ENCODE assay signal across 1 cellular context in genomic region chr15:84747423-84748273, GRCh38.
A peak's percentile ranks its signal among the peaks of the same experiment; 100 is the strongest.
TF ChIP-seq lines count a peak whose summit lies in the region.

No MANE protein-coding gene starts in this region.

TF ChIP-seq in HepG2, 621 proteins besides CTCF, POLR2A, EP300 and RAD21 (continued from another document and continues in another):
- TF ChIP-seq ZNF740 (CRISPR knock-in tag; IDR thresholded peaks at IDR 0.05) (no peak), ZFP36L2 (CRISPR knock-in tag; IDR thresholded peaks at IDR 0.05) (no peak), TOPORS (CRISPR knock-in tag; IDR thresholded peaks at IDR 0.05) (peak; percentile 40; the same call in 1 of the 2 replicates), ZNF562 (CRISPR knock-in tag; IDR thresholded peaks at IDR 0.05; ENCODE audit: borderline replicate concordance) (no peak), GATAD2A (CRISPR knock-in tag; IDR thresholded peaks at IDR 0.05) (peak; percentile 46; the same call in 1 of the 2 replicates), SPEN (CRISPR knock-in tag; IDR thresholded peaks at IDR 0.05; ENCODE audit: low read depth) (peak; percentile 49; the same call in 1 of the 2 replicates), ZNF792 (CRISPR knock-in tag; IDR thresholded peaks at IDR 0.05) (peak; percentile 59; the same call in 1 of the 2 replicates), ARID5B (CRISPR knock-in tag; IDR thresholded peaks at IDR 0.05) (no peak; the same call in 1 of the 2 replicates), ZNF768 (CRISPR knock-in tag; IDR thresholded peaks at IDR 0.05) (peak; percentile 10; the same call in 1 of the 2 replicates), ZNF652 (CRISPR knock-in tag; IDR thresholded peaks at IDR 0.05; ENCODE audit: borderline replicate concordance, low read depth) (no peak), CHCHD3 (CRISPR knock-in tag; IDR thresholded peaks at IDR 0.05) (0 out of 2 replicates have a peak, but pooled peaks have one; percentile 9), CENPT (CRISPR knock-in tag; IDR thresholded peaks at IDR 0.05; ENCODE audit: low read depth) (no peak), AHDC1 (CRISPR knock-in tag; IDR thresholded peaks at IDR 0.05; ENCODE audit: borderline replicate concordance) (no peak), ZBTB39 (CRISPR knock-in tag; IDR thresholded peaks at IDR 0.05) (no peak), RCOR2 (CRISPR knock-in tag; IDR thresholded peaks at IDR 0.05) (no peak), HMGXB3 (CRISPR knock-in tag; IDR thresholded peaks at IDR 0.05; ENCODE audit: borderline replicate concordance) (0 out of 2 replicates have a peak, but pooled peaks have one; percentile 31), IKZF4 (CRISPR knock-in tag; IDR thresholded peaks at IDR 0.05; ENCODE audit: borderline replicate concordance, low read depth, not compliant biosample characterization) (peak; percentile 83), ZNF407 (CRISPR knock-in tag; IDR thresholded peaks at IDR 0.05; ENCODE audit: not compliant biosample characterization) (no peak), TFE3 (CRISPR knock-in tag; IDR thresholded peaks at IDR 0.05) (no peak)
